In genomic region chr15:41230650-41231533, GRCh38 we compare ENCODE assay signal across 1 cellular context.
TF ChIP-seq lines count a peak whose summit lies in the region.

Gene CHP1, plus strand, starts transcription at chr15:41231268. Its CDS starts 115 bp downstream, at chr15:41231383.
Gene EXD1, minus strand, starts transcription at chr15:41230757. Its CDS starts 4,182 bp downstream, at chr15:41226575.

TF ChIP-seq in HepG2, 621 proteins besides CTCF, POLR2A, EP300 and RAD21 (continued from another document and continues in another):
- TF ChIP-seq ZNF766 (CRISPR knock-in tag; IDR thresholded peaks at IDR 0.05; ENCODE audit: borderline replicate concordance) (peak; percentile 66; the same call in 1 of the 2 replicates), KMT2B (CRISPR knock-in tag; IDR thresholded peaks at IDR 0.05) (0 out of 2 replicates have a peak, but pooled peaks have one; percentile 57), ZNF747 (CRISPR knock-in tag; IDR thresholded peaks at IDR 0.05; ENCODE audit: borderline replicate concordance) (peak; percentile 39; the same call in 1 of the 2 replicates), TFE3 (CRISPR knock-in tag; IDR thresholded peaks at IDR 0.05) (peak; percentile 63; the same call in 1 of the 2 replicates), ZNF160 (CRISPR knock-in tag; IDR thresholded peaks at IDR 0.05) (no peak; the same call in 1 of the 2 replicates), KLF16 (CRISPR knock-in tag; IDR thresholded peaks at IDR 0.05) (peak in 1 of 2 experiments; percentile 84; a peak in 2 of 4 replicates), GMEB1 (CRISPR knock-in tag; IDR thresholded peaks at IDR 0.05; ENCODE audit: borderline replicate concordance) (peak; percentile 85), SSRP1 (CRISPR knock-in tag; IDR thresholded peaks at IDR 0.05) (0 out of 2 replicates have a peak, but pooled peaks have one; percentile 46), HNRNPL (IDR thresholded peaks at IDR 0.05; ENCODE audit: low read depth, low read length) (0 out of 2 replicates have a peak, but pooled peaks have one; percentile 30), REXO4 (CRISPR knock-in tag; IDR thresholded peaks at IDR 0.05; ENCODE audit: borderline replicate concordance) (0 out of 2 replicates have a peak, but pooled peaks have one; percentile 79), ZXDC (CRISPR knock-in tag; IDR thresholded peaks at IDR 0.05) (peak; percentile 39; the same call in 1 of the 2 replicates), ZBTB8A (CRISPR knock-in tag; IDR thresholded peaks at IDR 0.05; ENCODE audit: borderline replicate concordance, low read depth) (0 out of 2 replicates have a peak, but pooled peaks have one; percentile 42), SNAI1 (CRISPR knock-in tag; IDR thresholded peaks at IDR 0.05; ENCODE audit: borderline replicate concordance) (peak; percentile 82; the same call in 1 of the 2 replicates), ZNF329 (CRISPR knock-in tag; IDR thresholded peaks at IDR 0.05; ENCODE audit: low read depth) (peak; percentile 89), HHEX (CRISPR knock-in tag; IDR thresholded peaks at IDR 0.05) (no peak), ZNF710 (CRISPR knock-in tag; IDR thresholded peaks at IDR 0.05; ENCODE audit: borderline replicate concordance) (no peak), HMGA1 (CRISPR knock-in tag; conservative IDR thresholded peaks at IDR 0.05) (no peak), RFXANK (CRISPR knock-in tag; IDR thresholded peaks at IDR 0.05) (peak; percentile 60; the same call in 1 of the 2 replicates), ZNF230 (CRISPR knock-in tag; IDR thresholded peaks at IDR 0.05) (peak; percentile 21; the same call in 1 of the 2 replicates), ZNF484 (CRISPR knock-in tag; IDR thresholded peaks at IDR 0.05; ENCODE audit: borderline replicate concordance, low read depth) (no peak), GABPA (IDR thresholded peaks at IDR 0.05; ENCODE audit: low read depth, low read length) (no peak; the same call in 1 of the 2 replicates), GABPA (CRISPR knock-in tag; IDR thresholded peaks at IDR 0.05; ENCODE audit: low read depth) (peak; percentile 74), ZNF784 (CRISPR knock-in tag; IDR thresholded peaks at IDR 0.05; ENCODE audit: borderline replicate concordance) (peak; percentile 88; the same call in 1 of the 2 replicates), RORA (CRISPR knock-in tag; IDR thresholded peaks at IDR 0.05) (no peak), GTF3A (CRISPR knock-in tag; conservative IDR thresholded peaks at IDR 0.05) (no peak; the same call in 1 of the 2 replicates), ZNF577 (CRISPR knock-in tag; IDR thresholded peaks at IDR 0.05; ENCODE audit: borderline replicate concordance, low read depth) (no peak), IRX3 (CRISPR knock-in tag; IDR thresholded peaks at IDR 0.05; ENCODE audit: borderline replicate concordance, low read depth) (peak; percentile 49; the same call in 1 of the 2 replicates), ZNF788 (CRISPR knock-in tag; IDR thresholded peaks at IDR 0.05; ENCODE audit: borderline replicate concordance) (peak; percentile 12; the same call in 1 of the 2 replicates), PRDM10 (CRISPR knock-in tag; IDR thresholded peaks at IDR 0.05; ENCODE audit: low read depth) (peak; percentile 59; the same call in 1 of the 2 replicates), ZNF691 (CRISPR knock-in tag; IDR thresholded peaks at IDR 0.05; ENCODE audit: borderline replicate concordance, low read depth) (peak; percentile 53; the same call in 1 of the 2 replicates), KDM1A (CRISPR knock-in tag; IDR thresholded peaks at IDR 0.05) (peak; percentile 75; the same call in 1 of the 2 replicates), ZMYM4 (CRISPR knock-in tag; IDR thresholded peaks at IDR 0.05) (peak; percentile 89), ZNF414 (CRISPR knock-in tag; IDR thresholded peaks at IDR 0.05) (peak; percentile 3; the same call in 1 of the 2 replicates), HBP1 (CRISPR knock-in tag; IDR thresholded peaks at IDR 0.05; ENCODE audit: low read depth) (peak; percentile 58; the same call in 1 of the 2 replicates), PHF20 (CRISPR knock-in tag; IDR thresholded peaks at IDR 0.05) (peak; percentile 67), BCLAF1 (IDR thresholded peaks at IDR 0.05) (no peak)
